ENCODE assay signal across 8 cellular contexts in the genomic region with DNA sequence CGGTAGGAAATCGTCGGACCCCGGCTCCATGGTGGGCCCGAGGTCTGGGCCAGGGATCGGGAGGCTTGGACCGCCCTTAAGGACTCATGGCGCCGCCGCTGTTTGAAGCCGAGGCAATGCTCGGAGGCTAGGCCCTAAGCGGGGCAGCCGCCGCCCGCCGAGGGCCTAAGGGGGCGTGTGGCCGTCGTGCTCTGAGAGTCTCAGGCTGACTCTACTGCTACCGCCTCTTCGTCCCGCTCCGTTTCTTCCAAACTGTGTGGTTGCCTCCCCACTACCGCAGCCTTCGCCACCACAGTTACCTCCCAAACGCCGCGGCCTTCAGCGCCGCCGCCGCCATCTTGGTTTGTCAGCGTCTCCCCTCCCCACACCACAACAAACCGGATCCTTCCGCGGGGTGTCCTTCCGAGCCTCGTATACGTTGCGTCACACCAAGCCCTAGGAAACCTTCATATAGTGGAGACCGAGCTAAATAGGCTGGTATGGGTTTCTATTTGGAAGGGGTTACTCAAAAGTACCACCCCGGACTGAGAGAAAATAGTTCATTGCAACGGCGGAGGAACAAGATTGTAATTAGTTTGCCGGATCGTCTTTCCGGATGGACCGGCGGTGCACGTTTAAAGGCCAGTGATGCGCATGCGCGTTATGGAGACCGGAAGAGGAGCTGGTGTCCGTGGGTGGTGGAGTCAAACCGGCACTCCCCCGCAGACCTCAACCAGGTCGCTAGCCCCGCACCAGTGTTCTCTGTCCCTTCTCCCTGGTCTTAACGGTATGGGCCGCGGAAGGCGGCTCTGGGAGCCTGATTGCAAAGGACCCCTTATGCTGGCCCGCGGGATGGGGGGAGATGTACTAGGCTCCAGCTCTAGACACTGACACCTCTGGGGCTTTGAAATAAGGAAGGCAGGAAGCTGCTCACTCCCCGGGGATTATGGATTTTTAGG.
DNase-seq lines count a peak whose midpoint lies in the region; ATAC-seq and TF ChIP-seq lines count a peak whose summit lies in the region.

KDM5C (minus strand) TSS at position 348 of the 938 bp plus-strand sequence; CDS start at position 30, 318 bp downstream.

- TF ChIP-seq CTCF in retinal pigment epithelial cell (conservative IDR thresholded peaks at IDR 0.05; ENCODE audit: low read depth, low read length) = no peak

- ATAC-seq in GM18499 (IDR thresholded peaks at IDR 0.05; ENCODE audit: insufficient read depth, unreplicated experiment) (peak; percentile 35), HG02973 (IDR thresholded peaks at IDR 0.05; ENCODE audit: unreplicated experiment) (peak; percentile 63), HG03469 (IDR thresholded peaks at IDR 0.05; ENCODE audit: unreplicated experiment) (no peak)

- H3K4me3 ChIP-seq in retinal pigment epithelial cell (ENCODE audit: low read length) = peak within 1 kb of the TSS; percentile 97

- DNase-seq in NCI-H2081 (lab: John Stamatoyannopoulos, UW) = peak; percentile 96 to 97
- DNase-seq in T1000 (lab: John Stamatoyannopoulos, UW) = peak; percentile 88
- DNase-seq in astrocyte of the hippocampus (ENCODE audit: low read depth, low spot score) = peak; percentile 97
- DNase-seq in hippocampal formation (lab: John Stamatoyannopoulos, UW) = peak; percentile 73 to 90
- peak; percentile 77 for DNase-seq in retinal pigment epithelial cell (ENCODE audit: low read depth)
